8 cellular contexts compared by ENCODE assay signal in the genomic region with DNA sequence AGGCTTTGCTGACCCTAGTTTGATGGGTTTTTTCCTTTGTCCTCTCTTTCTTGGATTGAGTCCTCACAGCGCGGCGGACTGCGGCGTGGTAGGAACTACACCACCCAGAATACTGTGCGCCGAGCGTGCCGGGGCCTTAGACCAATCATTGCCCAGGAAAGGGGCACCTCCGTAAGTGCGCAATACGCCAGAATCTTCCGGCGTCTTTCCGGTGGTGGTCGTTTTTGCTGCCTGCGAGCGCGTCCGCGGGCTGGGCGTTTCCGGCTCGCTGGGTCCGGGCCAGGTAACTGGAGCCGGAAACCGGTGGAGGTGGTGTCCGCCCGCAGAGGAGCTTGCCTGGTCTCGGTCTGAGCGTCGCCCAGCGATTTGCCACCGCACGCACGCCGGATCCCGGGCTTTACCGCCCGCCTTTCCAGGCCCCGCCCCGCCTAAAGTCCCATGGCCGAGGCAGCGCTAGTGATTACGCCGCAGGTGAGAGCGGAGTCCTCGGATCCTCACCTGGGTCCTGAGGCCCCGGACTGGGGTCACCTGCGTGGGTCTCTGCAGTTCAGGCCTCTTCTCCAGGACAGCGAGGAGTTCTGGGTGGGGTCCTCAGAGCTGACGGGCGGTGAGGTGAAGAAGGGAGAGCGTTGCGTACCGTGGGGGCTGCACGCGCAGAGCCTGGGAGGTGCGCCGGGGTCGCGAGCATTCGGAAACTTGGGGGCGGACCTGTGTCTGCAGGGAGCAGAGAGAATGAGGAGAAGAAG. TPM values are rescaled to one million over a fixed set of nuclear protein-coding genes. Genes with fewer than 3 reads are reported as not detected.
DNase-seq lines count a peak whose midpoint lies in the region; ATAC-seq and TF ChIP-seq lines count a peak whose summit lies in the region.

A gene (plus strand): TSS at position 221 of the 746 bp plus-strand sequence. CDS start 218 bp downstream, at position 439.

- H3K36me3 Mint-ChIP-seq in CD8-positive, alpha-beta T cell, result peaks cover 42% of the 10 kb centered on the region

- CTCF ChIA-PET in CD8-positive, alpha-beta T cell (lab: Charles Lee), result no interaction called here

- H3K9me3 Mint-ChIP-seq in CD8-positive, alpha-beta T cell, result peaks cover 34% of the 10 kb centered on the region

- TF ChIP-seq CTCF in CD8-positive, alpha-beta T cell (IDR thresholded peaks at IDR 0.05), result no peak

- peak; percentile 77 to 93 (median 86) for DNase-seq in CD8-positive, alpha-beta T cell
- peak; percentile 93 for DNase-seq in HK-2 (ENCODE audit: unreplicated experiment)
- peak; percentile 43 for DNase-seq in NOMO-1 treated with dmso at 0.1 percent for 144 hours (lab: John Stamatoyannopoulos, UW; ENCODE audit: unreplicated experiment)
- peak; percentile 91 for DNase-seq in activated CD8-positive, alpha-beta memory T cell treated with anti-CD3 and anti-CD28 coated beads, Interleukin-2, amount 50 U/mL, for 48 hours
- DNase-seq in epithelial cell of prostate (ENCODE audit: low read depth, low spot score), result peak; percentile 78
- DNase-seq in middle frontal gyrus (ENCODE audit: extremely low spot score, low spot score), result peak; percentile 74
- DNase-seq in stimulated activated CD8-positive, alpha-beta memory T cell treated with anti-CD3 and anti-CD28 coated beads, Interleukin-15, amount 100 ng/mL, for 48 hours (ENCODE audit: low read depth in 2 of 2), result peak; percentile 81 to 84

- peak within 1 kb of the TSS; percentile 96 for H3K27ac Mint-ChIP-seq in CD8-positive, alpha-beta T cell

- H3K4me1 Mint-ChIP-seq in CD8-positive, alpha-beta T cell (ENCODE audit: low read depth), result peaks cover 32% of the 10 kb centered on the region

- peaks cover 16% of the 10 kb centered on the region for H3K4me1 ChIP-seq in CD8-positive, alpha-beta T cell (ENCODE audit: insufficient read depth, low read length)

- peak; percentile 98 for ATAC-seq in CD8-positive, alpha-beta T cell
- peak; percentile 96 for ATAC-seq in GM19455 (IDR thresholded peaks at IDR 0.05; ENCODE audit: unreplicated experiment)

- intact Hi-C loops in CD8-positive, alpha-beta T cell (cut with DNase I, micrococcal nuclease), result loop anchor here (1.0 to 2.0 kb wide), 12 partner anchors 28 to 420 kb away; a partner anchor contains a TSS

- POLR2A ChIA-PET in CD8-positive, alpha-beta T cell (lab: Charles Lee), result interaction anchor here (0.6 to 1.0 kb wide), 3 partner anchors 28 to 113 kb away, joined by 3 to 5 read pairs (median 4); a partner anchor contains a TSS

- H3K4me3 Mint-ChIP-seq in CD8-positive, alpha-beta T cell, result peak within 1 kb of the TSS; percentile 94

- peaks cover 11% of the 10 kb centered on the region for H3K9me3 ChIP-seq in CD8-positive, alpha-beta T cell (ENCODE audit: low read length)

- H3K4me3 ChIP-seq in CD8-positive, alpha-beta T cell (ENCODE audit: low read depth, low read length), result peak within 1 kb of the TSS; percentile 97

- peak within 1 kb of the TSS; percentile 80 for H3K27ac ChIP-seq in CD8-positive, alpha-beta T cell (ENCODE audit: low read depth, low read length)
- H3K27ac ChIP-seq in epithelial cell of prostate, result peak within 1 kb of the TSS; percentile 83

- H3K27me3 ChIP-seq in CD8-positive, alpha-beta T cell (ENCODE audit: insufficient read depth, low read length), result no peaks in the 10 kb centered on the region

- H3K36me3 ChIP-seq in CD8-positive, alpha-beta T cell (ENCODE audit: insufficient read depth, low read length), result peaks cover 13% of the 10 kb centered on the region

- no peaks in the 10 kb centered on the region for H3K27me3 Mint-ChIP-seq in CD8-positive, alpha-beta T cell (ENCODE audit: low read depth)

RNA-seq across cellular contexts. Expression of the gene that starts here (rescaled TPM):
- 10 to 100 TPM; 14.6 to 17.1 TPM for total RNA-seq in CD8-positive, alpha-beta T cell

Comparison
In these comparisons a context has a peak if more than half of its experiments do, and no peak if none do; other contexts are left out.
1. Peak in every context shown above with its lines: DNase-seq, ATAC-seq, H3K4me3 ChIP-seq and H3K27ac ChIP-seq.
2. DNase-seq: peak in every context shown above with its lines; median percentile 93 in HK-2; 91 in activated CD8-positive, alpha-beta memory T cell treated with anti-CD3 and anti-CD28 coated beads, Interleukin-2, amount 50 U/mL, for 48 hours; 86 in CD8-positive, alpha-beta T cell; 82 in stimulated activated CD8-positive, alpha-beta memory T cell treated with anti-CD3 and anti-CD28 coated beads, Interleukin-15, amount 100 ng/mL, for 48 hours; 78 in epithelial cell of prostate; 74 in middle frontal gyrus; 43 in NOMO-1 treated with dmso at 0.1 percent for 144 hours.